Comparison of ENCODE assay signal across 20 cellular contexts in the genomic region with DNA sequence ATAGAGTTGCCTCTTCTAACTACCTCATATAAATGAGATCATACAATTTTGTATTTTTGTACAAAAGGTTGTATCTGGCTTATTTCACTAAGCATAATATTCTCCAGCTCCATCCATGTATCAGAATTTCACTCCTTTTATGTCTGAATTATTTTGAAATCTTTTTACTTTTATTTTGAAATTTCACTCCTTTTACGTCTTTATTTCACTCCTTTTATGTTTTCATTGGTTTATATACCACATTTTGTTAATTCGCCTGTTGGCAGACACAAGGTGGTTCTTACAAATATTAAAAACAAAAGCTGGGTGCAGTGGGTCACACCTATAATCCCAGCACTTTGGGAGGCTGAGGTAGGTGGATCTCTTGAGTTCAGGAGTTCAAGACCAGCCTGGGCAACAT. TPM values are rescaled to one million over a fixed set of nuclear protein-coding genes. Genes with fewer than 3 reads are reported as not detected.
DNase-seq lines count a peak whose midpoint lies in the region; ATAC-seq, FAIRE-seq and TF ChIP-seq lines count a peak whose summit lies in the region.
"Had no signal": no experiment of that assay in that cellular context is flagged by ENCODE, and none has a peak within 500 bp of the region (broad histone marks: within the 10 kb centered on the region; RNA-seq: fewer than 3 reads in every experiment).

No MANE protein-coding gene starts in this region.

- no peak for TF ChIP-seq POLR2A in K562 (conservative IDR thresholded peaks at IDR 0.05)

- H3K9ac ChIP-seq in Karpas-422 (ENCODE audit: low read length) (no peak overlapping the region), K562 (ENCODE audit: insufficient read depth in 1 of 2, low read depth in 2 of 2, low read length in 2 of 2) (no peak overlapping the region)

- BruUV-seq in K562 (replicated peaks; lab: Mats Ljungman, UMichigan): no TSS peak

- no peaks in the 10 kb centered on the region for H3K27me3 Mint-ChIP-seq in activated T-cell treated with anti-CD3 and anti-CD28 coated beads, Interleukin-2, amount 50 U/mL, for 72 hours (ENCODE audit: low read depth)
- peaks cover 4% of the 10 kb centered on the region for H3K27me3 Mint-ChIP-seq in CD4-positive, CD25-positive, alpha-beta regulatory T cell
- no peaks in the 10 kb centered on the region for H3K27me3 Mint-ChIP-seq in stimulated activated naive B cell treated with anti-CD40 and anti-IgM and Interleukin-4, amounts not matched to agents 10 μg/mL and 1 μg/mL and 100 μg/mL, for 72 hours
- H3K27me3 Mint-ChIP-seq: B cell; CD4-positive, alpha-beta memory T cell had no signal

- no peak overlapping the region for H3K27ac Mint-ChIP-seq in activated T-cell treated with anti-CD3 and anti-CD28 coated beads, Interleukin-2, amount 50 U/mL, for 72 hours
- no peak overlapping the region for H3K27ac Mint-ChIP-seq in CD4-positive, CD25-positive, alpha-beta regulatory T cell
- no peak overlapping the region for H3K27ac Mint-ChIP-seq in stimulated activated naive B cell treated with anti-CD40 and anti-IgM and Interleukin-4, amounts not matched to agents 10 μg/mL and 1 μg/mL and 100 μg/mL, for 72 hours
- H3K27ac Mint-ChIP-seq: B cell, HFFc6 had no signal

- no peaks in the 10 kb centered on the region for H3K9me3 Mint-ChIP-seq in activated T-cell treated with anti-CD3 and anti-CD28 coated beads, Interleukin-2, amount 50 U/mL, for 72 hours
- H3K9me3 Mint-ChIP-seq in CD4-positive, CD25-positive, alpha-beta regulatory T cell: peaks cover 0 to 1% (median 0%) of the 10 kb centered on the region in 7 donors
- H3K9me3 Mint-ChIP-seq in stimulated activated naive B cell treated with anti-CD40 and anti-IgM and Interleukin-4, amounts not matched to agents 10 μg/mL and 1 μg/mL and 100 μg/mL, for 72 hours: no peaks in the 10 kb centered on the region
- H3K9me3 Mint-ChIP-seq: CD4-positive, alpha-beta memory T cell; HFFc6 had no signal

- H4K20me1 ChIP-seq in Karpas-422 (ENCODE audit: insufficient read depth, low read depth, low read length): peaks cover 9% of the 10 kb centered on the region; the same call in 1 of the 2 replicates
- peaks cover 39% of the 10 kb centered on the region for H4K20me1 ChIP-seq in K562 (replicated peaks; ENCODE audit: control insufficient read depth, insufficient read depth, low read length)

- TF ChIP-seq CTCF in K562 (IDR thresholded peaks at IDR 0.05 in 2 of 3, conservative IDR thresholded peaks at IDR 0.05 in 1 of 3; ENCODE audit: insufficient read depth in 2 of 3, low read depth in 1 of 3, low read length in 3 of 3): no peak

- peak overlapping the region; percentile 14 for H3K4me3 ChIP-seq in CD4-positive, CD25-positive, alpha-beta regulatory T cell (ENCODE audit: low read depth, low read length)
- H3K4me3 ChIP-seq in Karpas-422 (ENCODE audit: low read length) (no peak overlapping the region), K562 (no peak overlapping the region)
- H3K4me3 ChIP-seq: HAP-1 had no signal

- H3K4me1 Mint-ChIP-seq in activated T-cell treated with anti-CD3 and anti-CD28 coated beads, Interleukin-2, amount 50 U/mL, for 72 hours (ENCODE audit: low read depth): peaks cover 72% of the 10 kb centered on the region
- H3K4me1 Mint-ChIP-seq in CD4-positive, CD25-positive, alpha-beta regulatory T cell: peaks cover 28 to 70% (median 64%) of the 10 kb centered on the region in 4 donors
- H3K4me1 Mint-ChIP-seq in stimulated activated naive B cell treated with anti-CD40 and anti-IgM and Interleukin-4, amounts not matched to agents 10 μg/mL and 1 μg/mL and 100 μg/mL, for 72 hours: peaks cover 4 to 22% of the 10 kb centered on the region in 2 donors

- intact Hi-C loops in K562 (cut with micrococcal nuclease): no loop called here

- POLR2A ChIA-PET in K562 (lab: Yijun Ruan, JAX): interaction anchor here (0.6 to 1.2 kb wide), 6 partner anchors 10 to 614 kb away, joined by 3 read pairs; no protein-coding TSS in a partner anchor

- H3K36me3 ChIP-seq in CD4-positive, CD25-positive, alpha-beta regulatory T cell (ENCODE audit: control insufficient read depth, insufficient read depth, low read length): no peaks in the 10 kb centered on the region
- H3K36me3 ChIP-seq in Karpas-422 (ENCODE audit: insufficient read depth, low read length) (0 out of 2 replicates have a peak, but pooled peaks cover 9% of the 10 kb centered on the region), K562 (ENCODE audit: control insufficient read depth, insufficient read depth, low read length) (peaks cover 16% of the 10 kb centered on the region; the same call in 2 of the 3 replicates)
- H3K36me3 ChIP-seq: HAP-1 had no signal

- no peaks in the 10 kb centered on the region for H3K9me2 ChIP-seq in Karpas-422 (replicated peaks; ENCODE audit: insufficient read depth, low read length)

- H3K9me3 ChIP-seq in CD4-positive, CD25-positive, alpha-beta regulatory T cell (ENCODE audit: control insufficient read depth in 2 of 2, low read length in 2 of 2): no peaks in the 10 kb centered on the region
- no peaks in the 10 kb centered on the region for H3K9me3 ChIP-seq in Karpas-422 (ENCODE audit: low read length)
- H3K9me3 ChIP-seq in K562 (replicated peaks; ENCODE audit: control insufficient read depth, insufficient read depth, low read depth, low read length): no peaks in the 10 kb centered on the region
- H3K9me3 ChIP-seq: HAP-1 had no signal

- H3K36me3 Mint-ChIP-seq in activated T-cell treated with anti-CD3 and anti-CD28 coated beads, Interleukin-2, amount 50 U/mL, for 72 hours (ENCODE audit: insufficient read depth in 2 of 2): peaks cover 6 to 12% of the 10 kb centered on the region in 2 donors
- no peaks in the 10 kb centered on the region for H3K36me3 Mint-ChIP-seq in CD4-positive, CD25-positive, alpha-beta regulatory T cell
- H3K36me3 Mint-ChIP-seq in stimulated activated naive B cell treated with anti-CD40 and anti-IgM and Interleukin-4, amounts not matched to agents 10 μg/mL and 1 μg/mL and 100 μg/mL, for 72 hours: peaks cover 1 to 14% of the 10 kb centered on the region in 2 donors

- TF ChIP-seq EP300 in K562 (IDR thresholded peaks at IDR 0.05; ENCODE audit: low read length): no peak

- H3K27ac ChIP-seq in CD4-positive, CD25-positive, alpha-beta regulatory T cell (ENCODE audit: insufficient read depth, low read length, poor library complexity, severe bottlenecking): no peak overlapping the region
- H3K27ac ChIP-seq in Karpas-422 (ENCODE audit: low read length) (peak overlapping the region; percentile 37; the same call in 1 of the 2 replicates), K562 (ENCODE audit: extremely low read depth, low read depth, low read length) (no peak overlapping the region)

- CTCF ChIA-PET in K562 (lab: Yijun Ruan, JAX; ENCODE audit: low intra/inter-chr PET ratio): interaction anchor here (0.6 kb wide), 1 partner anchor 18 kb away, joined by 3 read pairs; no protein-coding TSS in a partner anchor

- no peak for ATAC-seq in activated T-cell treated with anti-CD3 and anti-CD28 coated beads, Interleukin-2, amount 50 U/mL, for 72 hours (replicated peaks in 1 of 2)
- ATAC-seq in CD4-positive, CD25-positive, alpha-beta regulatory T cell (ENCODE audit: low read depth in 2 of 2): no peak
- no peak for ATAC-seq in K562
- no peak for ATAC-seq in stimulated activated naive B cell treated with anti-CD40 and anti-IgM and Interleukin-4, amounts not matched to agents 10 μg/mL and 1 μg/mL and 100 μg/mL, for 72 hours (replicated peaks)

- H3K9me1 ChIP-seq in K562 (ENCODE audit: control insufficient read depth, insufficient read depth, low read length): no peaks in the 10 kb centered on the region

- no peaks in the 10 kb centered on the region for H3K27me3 ChIP-seq in CD4-positive, CD25-positive, alpha-beta regulatory T cell (ENCODE audit: control insufficient read depth, insufficient read depth, low read length)
- H3K27me3 ChIP-seq in Karpas-422 (ENCODE audit: low read length) (no peaks in the 10 kb centered on the region), K562 (ENCODE audit: control insufficient read depth in 2 of 2, insufficient read depth in 2 of 2, low read length in 2 of 2) (no peaks in the 10 kb centered on the region)

- H3K4me2 ChIP-seq in Karpas-422 (ENCODE audit: low read depth, low read length, poor library complexity, severe bottlenecking) (peak overlapping the region; percentile 27), K562 (ENCODE audit: insufficient read depth, low read length) (no peak overlapping the region)

- TF ChIP-seq RAD21 in K562 (CRISPR knock-in tag; conservative IDR thresholded peaks at IDR 0.05 in 1 of 2, IDR thresholded peaks at IDR 0.05 in 1 of 2): no peak

- FAIRE-seq in K562 (lab: Jason Lieb, UNC): no peak
- FAIRE-seq: A204.1, D721Med, G401.6, GM12892, H1 had no signal

- H2AFZ ChIP-seq in Karpas-422 (ENCODE audit: low read length) (no peak overlapping the region), K562 (ENCODE audit: low read depth, low read length) (no peak overlapping the region)

- peaks cover 44% of the 10 kb centered on the region for H3K4me1 ChIP-seq in CD4-positive, CD25-positive, alpha-beta regulatory T cell (ENCODE audit: control insufficient read depth, insufficient read depth, low read length, poor library complexity, severe bottlenecking)
- H3K4me1 ChIP-seq in Karpas-422 (ENCODE audit: low read length): peaks cover 60% of the 10 kb centered on the region
- H3K4me1 ChIP-seq in K562 (replicated peaks in 1 of 2; ENCODE audit: control insufficient read depth in 2 of 2, insufficient read depth in 2 of 2, low read length in 2 of 2): peaks cover 12 to 32% of the 10 kb centered on the region in 2 experiments

- H3K79me2 ChIP-seq in Karpas-422 (ENCODE audit: low read length) (peaks cover 100% of the 10 kb centered on the region), K562 (ENCODE audit: control insufficient read depth, insufficient read depth, low read length) (peaks cover 100% of the 10 kb centered on the region)

- WGBS in K562 (ENCODE audit: insufficient coverage, low coverage, missing lambda C conversion rate): 82% methylated on average over 2 of the region's 2 CpGs

- DNase-seq in activated T-cell treated with anti-CD3 and anti-CD28 coated beads, Interleukin-2, amount 50 U/mL, for 72 hours: no peak
- no peak for DNase-seq in activated T-cell treated with anti-CD3 and anti-CD28 coated beads, Interleukin-2, amount 50 U/mL, for 48 hours
- no peak for DNase-seq in CD4-positive, CD25-positive, alpha-beta regulatory T cell
- no peak for DNase-seq in Karpas-422
- DNase-seq in K562 (ENCODE audit: extremely low read depth in 1 of 4, low spot score in 3 of 4): no peak
- no peak for DNase-seq in D341Med (ENCODE audit: low spot score)
- DNase-seq in stimulated activated naive B cell treated with anti-CD40 and anti-IgM and Interleukin-4, amounts not matched to agents 10 μg/mL and 1 μg/mL and 100 μg/mL, for 72 hours: no peak
- DNase-seq: C1 segment of cervical spinal cord; CD4-positive, alpha-beta memory T cell; DMS153; DMS79 treated with DMSO at 0.1 percent for 48 hours; EL; HFFc6 had no signal

- H3K4me3 Mint-ChIP-seq in activated T-cell treated with anti-CD3 and anti-CD28 coated beads, Interleukin-2, amount 50 U/mL, for 72 hours: peak overlapping the region; percentile 18 to 26
- peak overlapping the region in 3 of 4 donors; percentile 16 to 84 (median 57) for H3K4me3 Mint-ChIP-seq in CD4-positive, CD25-positive, alpha-beta regulatory T cell
- H3K4me3 Mint-ChIP-seq in stimulated activated naive B cell treated with anti-CD40 and anti-IgM and Interleukin-4, amounts not matched to agents 10 μg/mL and 1 μg/mL and 100 μg/mL, for 72 hours: no peak overlapping the region
- H3K4me3 Mint-ChIP-seq: B cell, HFFc6 had no signal

- in situ Hi-C loops in K562 (cut with MboI): no loop called here

RNA-seq across cellular contexts. Expression of a gene that starts 5.8 kb away (rescaled TPM):
- total RNA-seq in activated T-cell treated with anti-CD3 and anti-CD28 coated beads, Interleukin-2, amount 50 U/mL, for 72 hours: 100 to 1,000 TPM in 1 of 2 donors, 10 to 100 TPM in 1; 95.9 to 117 TPM
- total RNA-seq in CD4-positive, CD25-positive, alpha-beta regulatory T cell: 78.6 TPM
- 10 to 100 TPM in 2 of 4 donors, 1 to 10 TPM in 2; 7.5 to 12.2 (median 9.7) TPM for polyA plus RNA-seq in CD4-positive, CD25-positive, alpha-beta regulatory T cell
- total RNA-seq in Karpas-422 (2014; rRNA removed; shearing (Covaris generic); ENCODE audit: low replicate concordance): 53.3 and 57.3 TPM in 2 replicates
- total RNA-seq in K562 (2011; cell fraction: chromatin; rRNA removed; ENCODE audit: low replicate concordance): 140 and 431 TPM in 2 replicates
- total RNA-seq in K562 (2011; cell fraction: nucleolus; rRNA removed): 73.7 and 105 TPM in 2 replicates
- 141 and 150 TPM in 2 replicates for total RNA-seq in K562 (2011; cell fraction: nucleoplasm; rRNA removed)
- total RNA-seq in K562 (2014; rRNA removed): 93.8 and 109 TPM in 2 replicates
- 98.6 and 116 TPM in 2 replicates for total RNA-seq in K562 (2014; rRNA removed; fragmentation: Illumina TruSeq; extraction: Trizol)
- 82.7 and 88.5 TPM in 2 replicates for total RNA-seq in K562 (2015; rRNA removed; fragmentation: Illumina TruSeq; extraction: Trizol)
- total RNA-seq in K562 (2021): 109 and 118 TPM in 2 replicates
- 172 and 175 TPM in 2 replicates for polyA plus RNA-seq in K562 (2011; rRNA removed)
- 52.3 and 86.8 TPM in 2 replicates for polyA plus RNA-seq in K562 (2011; cell fraction: cytosol; rRNA removed)
- polyA plus RNA-seq in K562 (2011; cell fraction: nucleus; rRNA removed): 308 and 479 TPM in 2 replicates
- 96.3 and 101 TPM in 2 replicates for polyA plus RNA-seq in K562 (2012)
- 146 and 170 TPM in 2 replicates for polyA plus RNA-seq in K562 (2014; fragmentation: Illumina TruSeq; extraction: Trizol)
- 10 to 100 TPM; 48.7 to 63.0 TPM for polyA plus RNA-seq in K562 (2014; fragmentation: Nextera tagmentation; extraction: Ambion mirVana)
- 137 and 157 TPM in 2 replicates for polyA plus RNA-seq in K562 (2014; rRNA removed)
- 123 and 134 TPM in 2 replicates for polyA minus RNA-seq in K562 (2011; rRNA and poly(A)+ RNA removed)
- 54.2 and 59.2 TPM in 2 replicates for polyA minus RNA-seq in K562 (2011; cell fraction: cytosol; rRNA and poly(A)+ RNA removed)
- polyA minus RNA-seq in K562 (2011; cell fraction: nucleus; rRNA and poly(A)+ RNA removed): 83.7 and 175 TPM in 2 replicates

Comparison
In these comparisons a context has a peak if more than half of its experiments do, and no peak if none do; other contexts are left out.
1. H3K4me3 Mint-ChIP-seq: peak in activated T-cell treated with anti-CD3 and anti-CD28 coated beads, Interleukin-2, amount 50 U/mL, for 72 hours (2 of 2) and CD4-positive, CD25-positive, alpha-beta regulatory T cell (3 of 4); none in stimulated activated naive B cell treated with anti-CD40 and anti-IgM and Interleukin-4, amounts not matched to agents 10 μg/mL and 1 μg/mL and 100 μg/mL, for 72 hours (0 of 2).